In genomic region chr21:34687065-34687464, GRCh38 we compare ENCODE assay signal across 16 cellular contexts. TPM values are rescaled to one million over a fixed set of nuclear protein-coding genes. Genes with fewer than 3 reads are reported as not detected.
DNase-seq lines count a peak whose midpoint lies in the region; ATAC-seq and TF ChIP-seq lines count a peak whose summit lies in the region.
"Had no signal": no experiment of that assay in that cellular context is flagged by ENCODE, and none has a peak within 500 bp of the region (broad histone marks: within the 10 kb centered on the region; RNA-seq: fewer than 3 reads in every experiment).

No MANE protein-coding gene starts in this region.

- no peak overlapping the region for H3K9ac ChIP-seq in Karpas-422 (ENCODE audit: low read length)
- H3K9ac ChIP-seq: BLaER1 had no signal

- TF ChIP-seq CTCF in psoas muscle (IDR thresholded peaks at IDR 0.05): no peak

- H3K9me2 ChIP-seq in Karpas-422 (replicated peaks; ENCODE audit: insufficient read depth, low read length): no peaks in the 10 kb centered on the region

- no peaks in the 10 kb centered on the region for H4K20me1 ChIP-seq in Karpas-422 (ENCODE audit: insufficient read depth, low read depth, low read length)
- H4K20me1 ChIP-seq: BLaER1 had no signal

- ATAC-seq in esophagus mucosa (peak; percentile 36), psoas muscle (peak; percentile 7 to 83 (median 46)), HG02973 (IDR thresholded peaks at IDR 0.05; ENCODE audit: unreplicated experiment) (no peak)

- DNase-seq in DMS79 treated with DMSO at 0.1 percent for 48 hours (lab: John Stamatoyannopoulos, UW): peak; percentile 65
- DNase-seq in DMS79 (lab: John Stamatoyannopoulos, UW): no peak
- DNase-seq in COLO829 (ENCODE audit: low spot score): peak; percentile 33
- no peak for DNase-seq in psoas muscle
- no peak for DNase-seq in OCI-M1 (lab: John Stamatoyannopoulos, UW)
- DNase-seq in Karpas-422: no peak
- DNase-seq: 8988T; CD8-positive, alpha-beta memory T cell; H9; NCI-H2171; NCI-H446 treated with DMSO at 0.1 percent for 48 hours; SJCRH30 had no signal

- H3K79me2 ChIP-seq in Karpas-422 (ENCODE audit: low read length): no peaks in the 10 kb centered on the region

- peaks cover 20% of the 10 kb centered on the region for H3K4me1 ChIP-seq in psoas muscle
- H3K4me1 ChIP-seq in Karpas-422 (ENCODE audit: low read length): no peaks in the 10 kb centered on the region
- H3K4me1 ChIP-seq: BLaER1, SJCRH30 had no signal

- no peaks in the 10 kb centered on the region for H3K9me3 ChIP-seq in psoas muscle
- no peaks in the 10 kb centered on the region for H3K9me3 ChIP-seq in Karpas-422 (ENCODE audit: low read length)

- no peak overlapping the region for H3K4me2 ChIP-seq in Karpas-422 (ENCODE audit: low read depth, low read length, poor library complexity, severe bottlenecking)
- H3K4me2 ChIP-seq: BLaER1 had no signal

- intact Hi-C loops in psoas muscle (cut with DNase I): loop anchor here in 1 of 2 donors (5.0 to 10.0 kb wide), 2 partner anchors 1155 to 1248 kb away; no protein-coding TSS in a partner anchor

- H3K27me3 ChIP-seq in psoas muscle (ENCODE audit: insufficient read depth in 3 of 3, low read length in 2 of 3) (no peaks in the 10 kb centered on the region), Karpas-422 (ENCODE audit: low read length) (no peaks in the 10 kb centered on the region)
- H3K27me3 ChIP-seq: BLaER1, SJCRH30 had no signal

- no peak overlapping the region for H2AFZ ChIP-seq in Karpas-422 (ENCODE audit: low read length)

- H3K27ac ChIP-seq in psoas muscle: peak overlapping the region; percentile 16
- H3K27ac ChIP-seq in Karpas-422 (ENCODE audit: low read length): no peak overlapping the region
- H3K27ac ChIP-seq: BLaER1, RWPE1, SJCRH30 had no signal

- H3K36me3 ChIP-seq in psoas muscle (ENCODE audit: insufficient read depth in 1 of 2, low read depth in 1 of 2): no peaks in the 10 kb centered on the region
- H3K36me3 ChIP-seq in Karpas-422 (ENCODE audit: insufficient read depth, low read length): no peaks in the 10 kb centered on the region
- H3K36me3 ChIP-seq: BLaER1, SJCRH30 had no signal

- H3K4me3 ChIP-seq in psoas muscle (no peak overlapping the region), Karpas-422 (ENCODE audit: low read length) (no peak overlapping the region)
- H3K4me3 ChIP-seq: BLaER1, SJCRH30 had no signal

- 6 to 24% (median 22%) methylated on average over 1 of the region's 1 CpG for WGBS in psoas muscle, 3 donors

RNA-seq across cellular contexts. Expression of gene CLIC6, which starts 18.3 kb away (rescaled TPM):
- total RNA-seq in esophagus mucosa (0.60 TPM), psoas muscle (10 to 100 TPM in 2 of 4 donors, 1 to 10 TPM in 1, under 1 TPM in 1; 0.50 to 35.5 (median 9.2) TPM)
- 1 to 10 TPM; 3.1 to 7.7 (median 4.2) TPM for polyA plus RNA-seq in psoas muscle
- total RNA-seq in Karpas-422 (2014; rRNA removed; shearing (Covaris generic); ENCODE audit: low replicate concordance): not detected in 2 replicates
- total RNA-seq: SJCRH30 had no signal

Comparison
In these comparisons a context has a peak if more than half of its experiments do, and no peak if none do; other contexts are left out.
1. DNase-seq: peak in DMS79 treated with DMSO at 0.1 percent for 48 hours (single experiment) and COLO829 (single experiment); none in DMS79 (single experiment), psoas muscle (0 of 2), OCI-M1 (single experiment) and Karpas-422 (single experiment).